In the genomic region with DNA sequence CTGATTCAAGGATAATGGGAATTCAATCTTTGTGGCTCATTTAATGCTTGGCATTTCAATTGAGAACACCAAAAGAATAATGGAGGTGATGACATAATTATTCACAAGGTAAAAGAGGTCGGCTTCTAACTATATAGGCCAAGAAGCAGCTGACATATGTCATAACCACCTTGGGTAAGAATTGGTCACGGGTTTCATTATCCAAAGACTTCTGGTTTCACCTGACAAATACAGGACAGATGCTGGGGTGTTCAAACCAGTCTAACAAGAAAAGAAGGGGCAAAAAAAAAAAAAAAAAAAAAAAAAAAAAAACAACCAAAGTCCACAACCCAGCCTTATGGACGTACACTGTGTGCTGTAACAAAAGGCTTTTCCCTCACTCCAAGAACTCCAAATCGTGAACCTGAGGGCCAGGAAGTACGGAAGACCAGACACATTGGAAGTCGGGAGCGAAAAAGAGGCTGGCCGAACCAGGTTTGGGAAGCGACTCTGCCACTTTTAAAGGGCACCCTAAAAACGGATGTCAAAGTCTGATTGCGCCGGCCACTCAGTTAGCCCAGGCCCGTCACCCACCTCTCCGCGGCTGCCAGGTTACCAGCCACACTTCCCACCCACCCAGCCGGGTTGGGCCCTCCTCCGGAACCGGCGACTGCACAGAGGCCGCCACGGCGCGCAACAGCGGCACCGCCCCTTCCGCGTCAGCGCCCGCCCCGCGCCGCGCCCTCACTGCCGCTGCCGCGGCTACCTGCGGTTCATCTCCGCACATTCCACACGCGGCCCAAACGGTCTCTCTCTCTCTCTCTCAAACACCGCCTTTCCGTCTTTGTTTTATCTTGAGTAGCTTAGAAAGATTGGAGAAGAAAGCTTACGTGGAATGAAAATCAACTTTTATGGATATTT, we compare ENCODE assay signal across 1 cellular context.
TF ChIP-seq lines count a peak whose summit lies in the region.

Gene HARBI1 (minus strand): TSS at position 677 of the 900 bp plus-strand sequence. CDS start 990 bp downstream, outside the sequence.

TF ChIP-seq in HepG2, 621 proteins besides CTCF, POLR2A, EP300 and RAD21 (continued from another document):
- peak; percentile 92 for TF ChIP-seq ZBTB2 (CRISPR knock-in tag; IDR thresholded peaks at IDR 0.05; ENCODE audit: low read depth)
- TF ChIP-seq PRMT3 (CRISPR knock-in tag; IDR thresholded peaks at IDR 0.05; ENCODE audit: borderline replicate concordance, low read depth): no peak
